1 cellular context compared by ENCODE assay signal in the genomic region with DNA sequence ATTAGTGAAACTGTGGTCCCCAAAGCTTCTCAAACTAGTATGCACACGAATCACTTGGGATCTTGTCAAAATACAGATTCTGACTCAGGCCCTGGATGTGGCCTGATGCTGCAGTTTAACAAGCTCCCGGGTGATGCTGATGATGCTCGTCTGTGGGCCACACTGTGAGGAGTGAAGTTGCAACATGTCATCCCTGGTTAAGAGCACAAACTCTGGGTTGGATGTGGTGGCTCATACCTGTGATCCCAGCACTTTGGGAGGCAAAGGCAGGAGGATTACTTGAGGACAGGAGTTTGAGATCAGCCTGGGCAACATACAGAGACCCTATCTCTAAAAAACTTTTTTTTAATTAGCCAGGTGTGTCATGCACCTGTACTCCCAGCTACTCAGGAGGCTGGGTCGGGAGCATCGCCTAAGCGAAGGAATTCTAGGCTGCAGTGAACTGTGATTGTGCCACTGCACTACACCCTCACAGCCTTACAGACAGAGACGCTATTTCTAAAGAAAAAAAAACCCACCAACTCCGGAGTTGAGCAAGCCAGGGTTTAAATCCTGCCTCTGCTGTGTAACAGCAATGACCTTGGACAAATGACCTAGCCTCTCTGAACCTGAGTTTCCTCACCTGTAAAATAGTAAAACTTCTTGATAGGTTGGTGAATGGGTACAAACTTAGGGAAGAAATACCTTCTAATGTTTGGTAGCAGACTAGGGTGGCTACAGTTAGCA.
A peak's percentile ranks its signal among the peaks of the same experiment; 100 is the strongest.
TF ChIP-seq lines count a peak whose summit lies in the region.

No MANE protein-coding gene starts in this region.

TF ChIP-seq in HepG2, 621 proteins besides CTCF, POLR2A, EP300 and RAD21 (continued from another document):
- TF ChIP-seq RBM22 (optimal IDR thresholded peaks at IDR 0.05; ENCODE audit: low read length), result peak; percentile 92
- TF ChIP-seq, protein P1, sequence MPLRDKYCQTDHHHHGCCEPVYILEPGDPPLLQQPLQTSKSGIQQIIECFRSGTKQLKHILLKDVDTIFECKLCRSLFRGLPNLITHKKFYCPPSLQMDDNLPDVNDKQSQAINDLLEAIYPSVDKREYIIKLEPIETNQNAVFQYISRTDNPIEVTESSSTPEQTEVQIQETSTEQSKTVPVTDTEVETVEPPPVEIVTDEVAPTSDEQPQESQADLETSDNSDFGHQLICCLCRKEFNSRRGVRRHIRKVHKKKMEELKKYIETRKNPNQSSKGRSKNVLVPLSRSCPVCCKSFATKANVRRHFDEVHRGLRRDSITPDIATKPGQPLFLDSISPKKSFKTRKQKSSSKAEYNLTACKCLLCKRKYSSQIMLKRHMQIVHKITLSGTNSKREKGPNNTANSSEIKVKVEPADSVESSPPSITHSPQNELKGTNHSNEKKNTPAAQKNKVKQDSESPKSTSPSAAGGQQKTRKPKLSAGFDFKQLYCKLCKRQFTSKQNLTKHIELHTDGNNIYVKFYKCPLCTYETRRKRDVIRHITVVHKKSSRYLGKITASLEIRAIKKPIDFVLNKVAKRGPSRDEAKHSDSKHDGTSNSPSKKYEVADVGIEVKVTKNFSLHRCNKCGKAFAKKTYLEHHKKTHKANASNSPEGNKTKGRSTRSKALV (CRISPR knock-in tag; IDR thresholded peaks at IDR 0.05), result no peak
- peak; percentile 93 for TF ChIP-seq ESRRA (CRISPR knock-in tag; IDR thresholded peaks at IDR 0.05; ENCODE audit: low read depth)
